8 cellular contexts compared by ENCODE assay signal in genomic region chr3:69326821-69327433, GRCh38. TPM values are rescaled to one million over a fixed set of nuclear protein-coding genes. Genes with fewer than 3 reads are reported as not detected.
A peak's percentile ranks its signal among the peaks of the same experiment; 100 is the strongest.
DNase-seq lines count a peak whose midpoint lies in the region; ATAC-seq, FAIRE-seq and TF ChIP-seq lines count a peak whose summit lies in the region.

No MANE protein-coding gene starts in this region.

- WGBS in right lobe of liver (ENCODE audit: insufficient coverage, low coverage, low lambda C conversion rate, missing lambda C conversion rate), result 30% methylated on average over 5 of the region's 5 CpGs
- 26% methylated on average over 5 of the region's 5 CpGs for WGBS in HepG2 (ENCODE audit: low lambda C conversion rate)
- no CpG with 5 or more reads among the region's 5 CpGs for WGBS in neuronal stem cell (ENCODE audit: extremely low coverage in 2 of 2, insufficient read length in 2 of 2, insufficient replicate concordance in 1 of 2), 2 donors

- in situ Hi-C loops in HepG2 (cut with HindIII; ENCODE audit: extremely low pct_ligation_motif_present, low pct_unique_long_range_greater_than_20kb), result no loop called here

- H2BK15ac ChIP-seq in neuronal stem cell (ENCODE audit: low read length), result no peak overlapping the region

- H3K27me3 ChIP-seq in right lobe of liver, result no peaks in the 10 kb centered on the region
- H3K27me3 ChIP-seq in HepG2 (ENCODE audit: control insufficient read depth in 1 of 2, insufficient read depth in 2 of 2, low read length in 2 of 2), result no peaks in the 10 kb centered on the region; a peak in 1 of 5 replicates
- no peaks in the 10 kb centered on the region for H3K27me3 ChIP-seq in neuronal stem cell (ENCODE audit: control insufficient read depth in 3 of 3, insufficient read depth in 3 of 3, low read depth in 1 of 3, low read length in 3 of 3)

- H2BK5ac ChIP-seq in neuronal stem cell (ENCODE audit: low read length), result no peak overlapping the region

- no peaks in the 10 kb centered on the region for H3K36me3 ChIP-seq in right lobe of liver
- no peaks in the 10 kb centered on the region for H3K36me3 ChIP-seq in HepG2 (replicated peaks in 1 of 2; ENCODE audit: control insufficient read depth in 1 of 2, insufficient read depth in 2 of 2, low read length in 2 of 2)
- no peaks in the 10 kb centered on the region for H3K36me3 ChIP-seq in neuronal stem cell (replicated peaks in 1 of 2; ENCODE audit: control insufficient read depth in 2 of 2, insufficient read depth in 2 of 2, low read length in 2 of 2)

- CTCF ChIA-PET in HepG2 (lab: Yijun Ruan, JAX; ENCODE audit: low intra/inter-chr PET ratio, low total read pairs) (no interaction called here), HEK293T (lab: Yijun Ruan, JAX) (interaction anchor here (0.6 kb wide), 2 partner anchors 343 to 621 kb away, joined by 3 to 6 read pairs; no protein-coding TSS in a partner anchor)

- no peak overlapping the region for H3K4ac ChIP-seq in neuronal stem cell (ENCODE audit: low read length)

- no peak overlapping the region for H2BK120ac ChIP-seq in neuronal stem cell (ENCODE audit: low read depth, low read length)

- H4K20me1 ChIP-seq in HepG2 (ENCODE audit: insufficient read depth, low read length), result no peaks in the 10 kb centered on the region

- no peaks in the 10 kb centered on the region for H3K79me2 ChIP-seq in HepG2 (ENCODE audit: insufficient read depth, low read length)

- H3K4me1 ChIP-seq in right lobe of liver (no peaks in the 10 kb centered on the region), HepG2 (ENCODE audit: insufficient read depth, low read length) (peaks cover 9% of the 10 kb centered on the region), neuronal stem cell (ENCODE audit: control insufficient read depth in 2 of 2, insufficient read depth in 1 of 2, low read depth in 1 of 2, low read length in 2 of 2) (no peaks in the 10 kb centered on the region)

- no TSS peak for BruUV-seq in HepG2 (replicated peaks; lab: Mats Ljungman, UMichigan)

- POLR2A ChIA-PET in HepG2 (lab: Yijun Ruan, JAX), result no interaction called here
- POLR2A ChIA-PET in HEK293T (lab: Yijun Ruan, JAX), result no interaction called here

- intact Hi-C loops in right lobe of liver (cut with DNase I) (no loop called here), HepG2 (cut with micrococcal nuclease; ENCODE audit: unreplicated experiment) (no loop called here)

- no peak overlapping the region for H4K91ac ChIP-seq in neuronal stem cell (ENCODE audit: low read depth, low read length, poor library complexity)

- H4K8ac ChIP-seq in neuronal stem cell (ENCODE audit: low read depth, low read length), result no peak overlapping the region

- no peak overlapping the region for H3K23ac ChIP-seq in neuronal stem cell (ENCODE audit: low read depth, low read length, poor library complexity)

- H3K18ac ChIP-seq in neuronal stem cell (ENCODE audit: low read length), result no peak overlapping the region

- no peak overlapping the region for H3K9ac ChIP-seq in HepG2 (ENCODE audit: insufficient read depth, low read depth, low read length)
- H3K9ac ChIP-seq in neuronal stem cell (ENCODE audit: low read depth, low read length, poor library complexity), result no peak overlapping the region

- peak overlapping the region; percentile 75 to 83 for H3K27ac Mint-ChIP-seq in activated naive CD4-positive, alpha-beta T cell treated with anti-CD3 and anti-CD28 coated beads, Interleukin-2, amount 50 U/mL, for 72 hours

- no peak overlapping the region for H3K4me2 ChIP-seq in HepG2 (ENCODE audit: low read depth, low read length)
- no peak overlapping the region for H3K4me2 ChIP-seq in neuronal stem cell (ENCODE audit: insufficient read depth, low read length, poor library complexity, severe bottlenecking)

- no peak overlapping the region for H2BK12ac ChIP-seq in neuronal stem cell (ENCODE audit: low read length)

- TF ChIP-seq POLR2A in right lobe of liver (IDR thresholded peaks at IDR 0.05) (no peak), HepG2 (IDR thresholded peaks at IDR 0.05; ENCODE audit: insufficient read depth in 1 of 2, low read depth in 2 of 2, low read length in 2 of 2) (no peak)

- DNase-seq in right lobe of liver, result no peak
- DNase-seq in HepG2 (ENCODE audit: low spot score), result no peak
- DNase-seq in activated naive CD4-positive, alpha-beta T cell treated with anti-CD3 and anti-CD28 coated beads, Interleukin-2, amount 50 U/mL, for 72 hours (ENCODE audit: low spot score in 2 of 2), result peak in 1 of 2 donors; percentile 46
- DNase-seq in stimulated activated CD4-positive, alpha-beta T cell treated with anti-CD3 and anti-CD28 coated beads, Interleukin-2, amount 100 ng/mL, for 24 hours, result peak; percentile 53 to 64
- no peak for DNase-seq in HEK293T (ENCODE audit: extremely low spot score)
- no peak for DNase-seq in neuronal stem cell (ENCODE audit: low spot score)
- no peak for DNase-seq in HPDE6-E6E7 (ENCODE audit: extremely low spot score)

- ATAC-seq in right lobe of liver, result peak; percentile 34 to 49 (median 42)
- ATAC-seq in HepG2, result no peak
- ATAC-seq in HG03442 (IDR thresholded peaks at IDR 0.05; ENCODE audit: unreplicated experiment), result peak; percentile 85
- peak; percentile 82 to 96 for ATAC-seq in activated naive CD4-positive, alpha-beta T cell treated with anti-CD3 and anti-CD28 coated beads, Interleukin-2, amount 50 U/mL, for 72 hours

- H3K9me3 ChIP-seq in right lobe of liver, result no peaks in the 10 kb centered on the region
- no peaks in the 10 kb centered on the region for H3K9me3 ChIP-seq in HepG2 (ENCODE audit: low read length)
- H3K9me3 ChIP-seq in neuronal stem cell (replicated peaks in 1 of 2; ENCODE audit: control insufficient read depth in 2 of 2, insufficient read depth in 1 of 2, low read depth in 1 of 2, low read length in 2 of 2), result no peaks in the 10 kb centered on the region

- H2AFZ ChIP-seq in HepG2 (ENCODE audit: low read length) (no peak overlapping the region), neuronal stem cell (ENCODE audit: low read length) (no peak overlapping the region)

- H3K79me1 ChIP-seq in neuronal stem cell (ENCODE audit: low read depth, low read length), result no peaks in the 10 kb centered on the region

- peaks cover 0 to 9% of the 10 kb centered on the region in 2 donors for H3K9me3 Mint-ChIP-seq in activated naive CD4-positive, alpha-beta T cell treated with anti-CD3 and anti-CD28 coated beads, Interleukin-2, amount 50 U/mL, for 72 hours

- H3K4me3 ChIP-seq in right lobe of liver (no peak overlapping the region), HepG2 (replicated peaks in 1 of 3; ENCODE audit: insufficient read depth in 1 of 3, low read depth in 2 of 3, low read length in 3 of 3) (no peak overlapping the region), neuronal stem cell (ENCODE audit: low read length in 2 of 2) (no peak overlapping the region)

- peak overlapping the region in 1 of 3 donors; percentile 44 for H3K27ac ChIP-seq in right lobe of liver
- H3K27ac ChIP-seq in HepG2 (ENCODE audit: extremely low read length, insufficient read depth, low read length), result no peak overlapping the region
- no peak overlapping the region for H3K27ac ChIP-seq in neuronal stem cell (replicated peaks; ENCODE audit: low read length)

- no peak overlapping the region for H2AK5ac ChIP-seq in neuronal stem cell (ENCODE audit: low read depth, low read length)

- peaks cover 0 to 9% of the 10 kb centered on the region in 2 donors for H3K36me3 Mint-ChIP-seq in activated naive CD4-positive, alpha-beta T cell treated with anti-CD3 and anti-CD28 coated beads, Interleukin-2, amount 50 U/mL, for 72 hours

- TF ChIP-seq EP300 in HepG2 (IDR thresholded peaks at IDR 0.05; ENCODE audit: low read depth in 2 of 2, low read length in 2 of 2) (no peak), HepG2 (CRISPR knock-in tag; IDR thresholded peaks at IDR 0.05; ENCODE audit: borderline replicate concordance) (no peak)

- H3K14ac ChIP-seq in neuronal stem cell (ENCODE audit: low read length), result no peak overlapping the region

- FAIRE-seq in HepG2 (lab: Jason Lieb, UNC), result no peak

- no peak for TF ChIP-seq RAD21 in HepG2 (CRISPR knock-in tag; IDR thresholded peaks at IDR 0.05)

- TF ChIP-seq CTCF in right lobe of liver (IDR thresholded peaks at IDR 0.05), result no peak
- TF ChIP-seq CTCF in HepG2 (CRISPR knock-in tag; IDR thresholded peaks at IDR 0.05), result no peak

TF ChIP-seq in HEK293T, 16 proteins besides CTCF, POLR2A, EP300 and RAD21 (continues in another document):
- TF ChIP-seq BHLHE40 (IDR thresholded peaks at IDR 0.05; ENCODE audit: borderline replicate concordance) (no peak), FOXK2 (IDR thresholded peaks at IDR 0.05) (no peak), SP1 (IDR thresholded peaks at IDR 0.05) (no peak), LEF1 (IDR thresholded peaks at IDR 0.05; ENCODE audit: borderline replicate concordance) (no peak), HDGF (IDR thresholded peaks at IDR 0.05; ENCODE audit: borderline replicate concordance) (no peak), ZNF384 (IDR thresholded peaks at IDR 0.05) (no peak), TARDBP (IDR thresholded peaks at IDR 0.05) (no peak)

RNA-seq across cellular contexts. Expression of gene FRMD4B, which starts 59.0 kb away (rescaled TPM):
- 10 to 100 TPM in 5 of 6 experiments, 1 to 10 TPM in 1; 9.2 to 21.0 (median 12.3) TPM for total RNA-seq in right lobe of liver
- 3.3 and 4.4 TPM in 2 replicates for total RNA-seq in HepG2 (2016; rRNA removed; fragmentation: Illumina TruSeq; extraction: Trizol)
- total RNA-seq in HepG2 (2016; cell fraction: cytosol; rRNA removed; fragmentation: Illumina TruSeq; extraction: Trizol; ENCODE audit: low read depth), result 0.09 and 0.40 TPM in 2 replicates
- 2.1 and 3.5 TPM in 2 replicates for total RNA-seq in HepG2 (2016; cell fraction: insoluble cytoplasmic fraction; rRNA removed; fragmentation: Illumina TruSeq; extraction: Trizol)
- total RNA-seq in HepG2 (2016; cell fraction: membrane; rRNA removed; fragmentation: Illumina TruSeq; extraction: Trizol), result 0.93 and 1.0 TPM in 2 replicates
- 3.7 and 5.7 TPM in 2 replicates for total RNA-seq in HepG2 (2016; cell fraction: nucleus; rRNA removed; fragmentation: Illumina TruSeq; extraction: Trizol)
- 2.4 and 3.0 TPM in 2 replicates for polyA plus RNA-seq in HepG2 (2011; rRNA removed)
- polyA plus RNA-seq in HepG2 (2011; cell fraction: cytosol; rRNA removed), result 2.7 and 2.9 TPM in 2 replicates
- polyA plus RNA-seq in HepG2 (2011; cell fraction: nucleus; rRNA removed), result 3.7 and 4.1 TPM in 2 replicates
- 1.4 and 1.6 TPM in 2 replicates for polyA plus RNA-seq in HepG2 (2012)
- polyA plus RNA-seq in HepG2 (2016; cell fraction: cytosol; fragmentation: Illumina TruSeq; extraction: Trizol; ENCODE audit: low read depth), result 0.03 and 0.06 TPM in 2 replicates
- polyA plus RNA-seq in HepG2 (2016; cell fraction: insoluble cytoplasmic fraction; fragmentation: Illumina TruSeq; extraction: Trizol; ENCODE audit: low read depth), result 1.5 and 2.2 TPM in 2 replicates
- polyA plus RNA-seq in HepG2 (2016; cell fraction: membrane; fragmentation: Illumina TruSeq; extraction: Trizol; ENCODE audit: low read depth), result 0.22 and 0.40 TPM in 2 replicates
- 1.4 and 2.1 TPM in 2 replicates for polyA plus RNA-seq in HepG2 (2016; cell fraction: nucleus; fragmentation: Illumina TruSeq; extraction: Trizol; ENCODE audit: insufficient read depth, low read depth)
- polyA minus RNA-seq in HepG2 (2011; rRNA and poly(A)+ RNA removed; ENCODE audit: low replicate concordance), result 4.1 and 6.9 TPM in 2 replicates
- 1.5 and 1.6 TPM in 2 replicates for polyA minus RNA-seq in HepG2 (2011; cell fraction: cytosol; rRNA and poly(A)+ RNA removed)
- 21.3 and 23.2 TPM in 2 replicates for polyA minus RNA-seq in HepG2 (2011; cell fraction: nucleus; rRNA and poly(A)+ RNA removed)
- total RNA-seq in activated naive CD4-positive, alpha-beta T cell treated with anti-CD3 and anti-CD28 coated beads, Interleukin-2, amount 50 U/mL, for 72 hours, result 10 to 100 TPM in 1 of 2 donors, 1 to 10 TPM in 1; 1.7 to 34.5 TPM
- polyA plus RNA-seq in neuronal stem cell (2013, experiment 1 of 2), result 9.6 TPM
- 9.9 TPM for polyA plus RNA-seq in neuronal stem cell (2013, experiment 2 of 2)

Comparison
In these comparisons a context has a peak if more than half of its experiments do, and no peak if none do; other contexts are left out.
1. DNase-seq: peak in stimulated activated CD4-positive, alpha-beta T cell treated with anti-CD3 and anti-CD28 coated beads, Interleukin-2, amount 100 ng/mL, for 24 hours (2 of 2); none in right lobe of liver (0 of 3), HepG2 (single experiment), HEK293T (single experiment), neuronal stem cell (single experiment) and HPDE6-E6E7 (single experiment).